ENCODE assay signal across 7 cellular contexts in the genomic region with DNA sequence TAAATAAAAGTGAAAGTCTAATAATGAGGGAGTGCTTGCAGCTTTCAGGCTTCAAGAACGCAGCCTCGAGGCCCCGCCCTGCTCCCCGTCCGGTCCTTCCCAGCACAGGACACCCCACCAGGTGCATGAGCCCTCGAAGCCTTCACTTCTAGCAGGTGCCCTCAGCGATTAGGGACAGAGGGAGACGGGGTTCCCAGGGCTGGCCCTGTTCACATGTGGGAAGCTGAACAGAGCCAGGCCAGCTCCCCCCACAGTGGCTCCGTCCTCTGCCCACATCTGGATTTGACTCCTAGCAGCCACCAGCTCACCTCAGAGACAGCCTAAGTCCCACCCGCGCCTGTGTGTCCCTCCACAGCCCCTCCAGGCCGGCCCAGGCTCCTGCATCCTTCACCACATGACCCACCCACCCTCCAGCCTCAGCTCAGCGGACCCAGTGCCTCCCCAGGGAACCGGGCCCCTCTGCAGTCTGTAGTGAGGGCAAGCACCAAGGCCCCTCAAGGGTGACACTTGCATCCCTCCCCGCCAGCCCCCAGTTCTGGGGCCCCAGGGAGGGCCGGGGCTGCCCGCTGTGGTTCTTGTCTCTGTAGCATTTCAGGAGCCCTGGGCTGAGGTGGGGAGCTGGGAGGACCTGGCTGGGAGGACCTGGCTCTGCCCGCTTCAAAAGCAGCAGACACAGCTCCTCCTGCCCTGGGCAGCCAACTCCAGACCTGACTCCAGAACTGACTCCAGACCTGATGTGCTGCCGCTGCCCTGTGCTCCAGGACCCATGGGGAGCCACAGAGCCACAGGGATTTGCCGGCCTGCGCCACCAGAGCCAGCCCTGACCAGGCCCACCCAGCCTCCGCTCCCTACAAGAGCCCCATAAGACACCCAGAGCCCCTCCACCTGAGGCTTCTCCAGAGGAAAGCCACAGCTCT.
DNase-seq lines count a peak whose midpoint lies in the region; ATAC-seq and TF ChIP-seq lines count a peak whose summit lies in the region.

No MANE protein-coding gene starts in this region.

- no peak for TF ChIP-seq CTCF in WERI-Rb-1 (IDR thresholded peaks at IDR 0.05; ENCODE audit: low read depth, low read length)

- H3K9ac ChIP-seq in HUES48 (ENCODE audit: low read depth, low read length), result no peak overlapping the region
- peak overlapping the region; percentile 17 for H3K9ac ChIP-seq in iPS-18a (ENCODE audit: low read length)

- H3K27me3 ChIP-seq in HUES48 (ENCODE audit: control insufficient read depth, insufficient read depth, low read length) (no peaks in the 10 kb centered on the region), iPS-18a (ENCODE audit: control insufficient read depth, insufficient read depth, low read length) (no peaks in the 10 kb centered on the region), WERI-Rb-1 (ENCODE audit: insufficient read depth, low read depth, severe bottlenecking) (no peaks in the 10 kb centered on the region)

- H3K36me3 ChIP-seq in HUES48 (ENCODE audit: control insufficient read depth, insufficient read depth, low read length) (peaks cover 15% of the 10 kb centered on the region; the same call in 1 of the 2 replicates), iPS-18a (ENCODE audit: control insufficient read depth, low read depth, low read length) (peaks cover 8% of the 10 kb centered on the region), WERI-Rb-1 (peaks cover 5% of the 10 kb centered on the region; the same call in 1 of the 2 replicates)

- peaks cover 8% of the 10 kb centered on the region; the same call in 1 of the 2 replicates for H3K4me1 ChIP-seq in HUES48 (ENCODE audit: control insufficient read depth, insufficient read depth, low read length)
- H3K4me1 ChIP-seq in iPS-18a (ENCODE audit: control insufficient read depth, low read depth, low read length), result peaks cover 4% of the 10 kb centered on the region

- peak; percentile 63 for DNase-seq in activated naive CD4-positive, alpha-beta T cell treated with Interleukin-2 at 50 U/mL for 16 hours
- DNase-seq in stimulated activated CD4-positive, alpha-beta T cell treated with anti-CD3 and anti-CD28 coated beads, Interleukin-4, amount 100 ng/mL, for 24 hours, result peak; percentile 57
- no peak for DNase-seq in WERI-Rb-1
- DNase-seq in NCI-H748 treated with DMSO at 0.1 percent for 48 hours (lab: John Stamatoyannopoulos, UW), result no peak

- peak overlapping the region; percentile 81 for H3K27ac ChIP-seq in HUES48 (ENCODE audit: low read depth, low read length)
- no peak overlapping the region for H3K27ac ChIP-seq in iPS-18a (ENCODE audit: low read length)
- H3K27ac ChIP-seq in WERI-Rb-1, result no peak overlapping the region

- H3K9me3 ChIP-seq in HUES48 (ENCODE audit: control insufficient read depth, insufficient read depth, low read length) (no peaks in the 10 kb centered on the region), iPS-18a (ENCODE audit: control insufficient read depth, low read depth, low read length) (no peaks in the 10 kb centered on the region), WERI-Rb-1 (ENCODE audit: severe bottlenecking) (no peaks in the 10 kb centered on the region)

- no peak for ATAC-seq in GM19351 (IDR thresholded peaks at IDR 0.05; ENCODE audit: unreplicated experiment)

- peak overlapping the region; percentile 51; the same call in 1 of the 2 replicates for H3K4me3 ChIP-seq in HUES48 (ENCODE audit: low read depth, low read length)
- H3K4me3 ChIP-seq in iPS-18a (ENCODE audit: low read length), result peak overlapping the region; percentile 40
- no peak overlapping the region for H3K4me3 ChIP-seq in WERI-Rb-1 (ENCODE audit: low read depth, low read length)

Comparison
In these comparisons a context has a peak if more than half of its experiments do, and no peak if none do; other contexts are left out.
1. DNase-seq: peak in activated naive CD4-positive, alpha-beta T cell treated with Interleukin-2 at 50 U/mL for 16 hours (single experiment) and stimulated activated CD4-positive, alpha-beta T cell treated with anti-CD3 and anti-CD28 coated beads, Interleukin-4, amount 100 ng/mL, for 24 hours (single experiment); none in WERI-Rb-1 (single experiment) and NCI-H748 treated with DMSO at 0.1 percent for 48 hours (single experiment).